22 cellular contexts compared by ENCODE assay signal in the genomic region with DNA sequence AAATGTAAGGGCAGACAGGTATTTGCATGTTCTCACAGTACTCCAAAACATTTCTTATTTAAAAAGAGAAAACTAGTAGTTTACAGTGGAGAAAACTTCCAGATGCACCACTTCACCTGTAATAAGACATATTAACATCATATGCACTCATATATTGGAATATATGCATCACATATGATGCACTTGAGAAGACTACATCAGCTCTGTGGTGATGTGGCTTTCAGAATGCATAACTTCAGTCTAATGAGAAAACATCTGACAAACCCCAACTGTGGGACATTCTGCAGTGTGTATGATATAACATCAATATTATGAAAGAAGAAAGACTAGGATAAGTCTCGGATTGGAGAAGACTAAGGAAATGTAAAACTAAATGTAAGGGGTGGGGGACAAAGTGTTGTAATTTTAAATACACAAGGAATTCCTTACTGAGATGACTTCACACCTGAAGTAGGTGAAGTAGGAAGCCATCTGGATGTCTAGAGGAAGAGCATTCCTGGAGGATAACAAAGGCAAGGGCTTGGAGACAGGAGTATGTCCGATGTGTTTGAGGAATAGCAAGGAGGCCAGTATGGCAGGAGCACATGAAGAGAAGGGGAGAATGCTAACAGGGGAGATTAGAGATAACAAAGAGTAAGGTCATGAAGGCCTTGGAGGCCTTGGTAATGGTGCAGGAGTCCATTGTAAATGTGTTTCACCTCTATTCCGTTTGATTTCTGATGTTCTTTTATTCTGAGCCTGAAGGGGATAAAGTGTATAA. TPM values are rescaled to one million over a fixed set of nuclear protein-coding genes. Genes with fewer than 3 reads are reported as not detected.
A peak's percentile ranks its signal among the peaks of the same experiment; 100 is the strongest.
DNase-seq lines count a peak whose midpoint lies in the region; ATAC-seq and TF ChIP-seq lines count a peak whose summit lies in the region.
"Had no signal": no experiment of that assay in that cellular context is flagged by ENCODE, and none has a peak within 500 bp of the region (broad histone marks: within the 10 kb centered on the region; RNA-seq: fewer than 3 reads in every experiment).

No MANE protein-coding gene starts in this region.

- in situ Hi-C loops in gastrocnemius medialis (cut with MboI; ENCODE audit: low sequenced_read_pairs in 4 of 4) = no loop called here

- peak; percentile 65 for ATAC-seq in activated CD4-positive, alpha-beta T cell treated with anti-CD3 and anti-CD28 coated beads for 36 hours
- peak; percentile 54 for ATAC-seq in stimulated activated naive CD8-positive, alpha-beta T cell treated with anti-CD3 and anti-CD28 coated beads, Interleukin-15, amount 100 ng/mL, for 72 hours
- no peak for ATAC-seq in stimulated activated naive CD8-positive, alpha-beta T cell treated with anti-CD3 and anti-CD28 coated beads, Interleukin-15, Interleukin-2, amounts not matched to agents 100 U/mL and 50 U/mL, for 24 hours
- no peak for ATAC-seq in gastrocnemius medialis
- ATAC-seq: Panc1 had no signal

- no peak for TF ChIP-seq CTCF in gastrocnemius medialis (IDR thresholded peaks at IDR 0.05 in 4 of 5, conservative IDR thresholded peaks at IDR 0.05 in 1 of 5)

- H4K8ac ChIP-seq in mesenchymal stem cell (ENCODE audit: low read length) = peak overlapping the region; percentile 69

- H2AK5ac ChIP-seq in mesenchymal stem cell (ENCODE audit: low read length, severe bottlenecking) = no peak overlapping the region

- H3K4me2 ChIP-seq in mesenchymal stem cell (ENCODE audit: low read length, poor library complexity, severe bottlenecking) = no peak overlapping the region
- H3K4me2 ChIP-seq: BLaER1 had no signal

- H3K27ac Mint-ChIP-seq in activated CD4-positive, alpha-beta T cell treated with anti-CD3 and anti-CD28 coated beads for 36 hours = no peak overlapping the region
- H3K27ac Mint-ChIP-seq in stimulated activated naive CD8-positive, alpha-beta T cell treated with anti-CD3 and anti-CD28 coated beads, Interleukin-15, amount 100 ng/mL, for 72 hours = no peak overlapping the region
- H3K27ac Mint-ChIP-seq: CD4-positive, alpha-beta T cell had no signal

- H3K27me3 Mint-ChIP-seq in activated CD4-positive, alpha-beta T cell treated with anti-CD3 and anti-CD28 coated beads for 36 hours = no peaks in the 10 kb centered on the region
- H3K27me3 Mint-ChIP-seq in stimulated activated naive CD8-positive, alpha-beta T cell treated with anti-CD3 and anti-CD28 coated beads, Interleukin-15, amount 100 ng/mL, for 72 hours = no peaks in the 10 kb centered on the region
- H3K27me3 Mint-ChIP-seq: CD4-positive, alpha-beta T cell; IgD-negative memory B cell had no signal

- H2AFZ ChIP-seq in mesenchymal stem cell (ENCODE audit: low read depth, low read length) = no peak overlapping the region

- no peak overlapping the region for H4K91ac ChIP-seq in mesenchymal stem cell (ENCODE audit: low read length)

- TF ChIP-seq POLR2A in gastrocnemius medialis (IDR thresholded peaks at IDR 0.05) = no peak

- H3K27ac ChIP-seq in mesenchymal stem cell (ENCODE audit: low read length, poor library complexity, severe bottlenecking) (no peak overlapping the region), gastrocnemius medialis (no peak overlapping the region)
- H3K27ac ChIP-seq: 22Rv1, BLaER1 had no signal

- H3K79me1 ChIP-seq in mesenchymal stem cell (replicated peaks; ENCODE audit: low read length, poor library complexity, severe bottlenecking) = peaks cover 8% of the 10 kb centered on the region

- H3K4me3 ChIP-seq in mesenchymal stem cell (ENCODE audit: insufficient read depth in 1 of 2, low read depth in 1 of 2, low read length in 2 of 2) = no peak overlapping the region
- no peak overlapping the region for H3K4me3 ChIP-seq in gastrocnemius medialis
- H3K4me3 ChIP-seq: BLaER1 had no signal

- H3K14ac ChIP-seq in mesenchymal stem cell (ENCODE audit: low read length in 2 of 2) = no peak overlapping the region

- H3K4ac ChIP-seq in mesenchymal stem cell (ENCODE audit: low read depth in 1 of 2, low read length in 2 of 2) = no peak overlapping the region

- intact Hi-C loops in activated CD4-positive, alpha-beta T cell treated with anti-CD3 and anti-CD28 coated beads for 36 hours (cut with DNase I, micrococcal nuclease) = no loop called here
- intact Hi-C loops in gastrocnemius medialis (cut with DNase I; ENCODE audit: low total_unique reads) = no loop called here

- CTCF ChIA-PET in activated CD4-positive, alpha-beta T cell treated with anti-CD3 and anti-CD28 coated beads for 36 hours (lab: Charles Lee) = no interaction called here

- no peaks in the 10 kb centered on the region for H3K9me3 Mint-ChIP-seq in activated CD4-positive, alpha-beta T cell treated with anti-CD3 and anti-CD28 coated beads for 36 hours (ENCODE audit: low read depth)
- H3K9me3 Mint-ChIP-seq in stimulated activated naive CD8-positive, alpha-beta T cell treated with anti-CD3 and anti-CD28 coated beads, Interleukin-15, amount 100 ng/mL, for 72 hours = no peaks in the 10 kb centered on the region
- H3K9me3 Mint-ChIP-seq: IgD-negative memory B cell had no signal

- no peak overlapping the region for H2BK15ac ChIP-seq in mesenchymal stem cell (ENCODE audit: low read depth, poor library complexity, severe bottlenecking)

- WGBS in mesenchymal stem cell = 98% methylated on average over 3 of the region's 3 CpGs

- H3K27me3 ChIP-seq in mesenchymal stem cell (ENCODE audit: control insufficient read depth in 1 of 2, insufficient read depth in 1 of 2, low read length in 2 of 2) (no peaks in the 10 kb centered on the region), gastrocnemius medialis (no peaks in the 10 kb centered on the region)
- H3K27me3 ChIP-seq: BLaER1 had no signal

- DNase-seq in activated CD4-positive, alpha-beta T cell treated with anti-CD3 and anti-CD28 coated beads for 36 hours = no peak
- no peak for DNase-seq in activated CD4-positive, alpha-beta T cell treated with anti-CD3 and anti-CD28 coated beads, Interleukin-2, amount 50 U/mL, for 48 hours
- DNase-seq in stimulated activated naive CD8-positive, alpha-beta T cell treated with anti-CD3 and anti-CD28 coated beads, Interleukin-15, amount 100 ng/mL, for 72 hours = no peak
- DNase-seq in stimulated activated naive CD8-positive, alpha-beta T cell treated with anti-CD3 and anti-CD28 coated beads, Interleukin-15, Interleukin-2, amounts not matched to agents 100 U/mL and 50 U/mL, for 24 hours = no peak
- DNase-seq in mesenchymal stem cell (no peak), RPMI8226 (no peak), gastrocnemius medialis (no peak)
- no peak for DNase-seq in stimulated activated CD4-positive, alpha-beta T cell treated with anti-CD3 and anti-CD28 coated beads, Interleukin-15, amount 100 ng/mL, for 24 hours
- DNase-seq: ACHN; CD4-positive, alpha-beta T cell; COR-L47; DMS 273 treated with DMSO at 0.1 percent for 48 hours; DMS79 treated with DMSO at 0.1 percent for 48 hours; Kasumi-1; NCI-H1694 treated with DMSO at 0.1 percent for 48 hours; NCI-H2081 treated with DMSO at 0.1 percent for 48 hours; NCI-H524 treated with DMSO at 0.1 percent for 48 hours; NCI-H82 had no signal

- H3K4me3 Mint-ChIP-seq in activated CD4-positive, alpha-beta T cell treated with anti-CD3 and anti-CD28 coated beads for 36 hours = no peak overlapping the region
- H3K4me3 Mint-ChIP-seq in stimulated activated naive CD8-positive, alpha-beta T cell treated with anti-CD3 and anti-CD28 coated beads, Interleukin-15, amount 100 ng/mL, for 72 hours = no peak overlapping the region
- H3K4me3 Mint-ChIP-seq: CD4-positive, alpha-beta T cell; IgD-negative memory B cell had no signal

- H3K9me3 ChIP-seq in mesenchymal stem cell (ENCODE audit: control insufficient read depth, low read length) = no peaks in the 10 kb centered on the region
- H3K9me3 ChIP-seq in gastrocnemius medialis = no peaks in the 10 kb centered on the region

- H3K23ac ChIP-seq in mesenchymal stem cell (ENCODE audit: low read length in 2 of 2) = no peak overlapping the region

- H3K4me1 Mint-ChIP-seq in activated CD4-positive, alpha-beta T cell treated with anti-CD3 and anti-CD28 coated beads for 36 hours = peaks cover 41% of the 10 kb centered on the region
- peaks cover 44% of the 10 kb centered on the region for H3K4me1 Mint-ChIP-seq in stimulated activated naive CD8-positive, alpha-beta T cell treated with anti-CD3 and anti-CD28 coated beads, Interleukin-15, amount 100 ng/mL, for 72 hours

- no peak overlapping the region for H2BK120ac ChIP-seq in mesenchymal stem cell (ENCODE audit: low read depth, low read length)

- peaks cover 44% of the 10 kb centered on the region for H3K36me3 Mint-ChIP-seq in activated CD4-positive, alpha-beta T cell treated with anti-CD3 and anti-CD28 coated beads for 36 hours (ENCODE audit: low read depth)

- H2BK12ac ChIP-seq in mesenchymal stem cell (ENCODE audit: low read length in 2 of 2) = no peak overlapping the region

- H2BK5ac ChIP-seq in mesenchymal stem cell (ENCODE audit: low read depth, low read length, poor library complexity, severe bottlenecking) = no peak overlapping the region

- no peak overlapping the region for H3K9ac ChIP-seq in mesenchymal stem cell (ENCODE audit: low read length)
- H3K9ac ChIP-seq: BLaER1 had no signal

- peaks cover 0 to 40% of the 10 kb centered on the region in 2 experiments for H3K36me3 ChIP-seq in mesenchymal stem cell (ENCODE audit: control insufficient read depth in 1 of 2, insufficient read depth in 2 of 2, low read depth in 1 of 2, low read length in 2 of 2)
- no peaks in the 10 kb centered on the region for H3K36me3 ChIP-seq in gastrocnemius medialis

- peak overlapping the region in 1 of 2 experiments; percentile 18 for H3K18ac ChIP-seq in mesenchymal stem cell (ENCODE audit: low read depth in 1 of 2, low read length in 2 of 2)

- POLR2A ChIA-PET in activated CD4-positive, alpha-beta T cell treated with anti-CD3 and anti-CD28 coated beads for 36 hours (lab: Charles Lee) = no interaction called here

- H3K4me1 ChIP-seq in mesenchymal stem cell (ENCODE audit: control insufficient read depth, insufficient read depth, low read depth, low read length) (peaks cover 2% of the 10 kb centered on the region), gastrocnemius medialis (peaks cover 8 to 13% of the 10 kb centered on the region in 2 donors)

RNA-seq across cellular contexts. Expression of gene CNOT2, which starts 49.0 kb away (rescaled TPM):
- total RNA-seq in activated CD4-positive, alpha-beta T cell treated with anti-CD3 and anti-CD28 coated beads for 36 hours = 10 to 100 TPM; 63.3 to 77.7 TPM
- polyA plus RNA-seq in mesenchymal stem cell (2013, experiment 1 of 2) = 117 TPM
- 115 TPM for polyA plus RNA-seq in mesenchymal stem cell (2013, experiment 2 of 2)
- 100 to 1,000 TPM in 1 of 4 donors, 10 to 100 TPM in 3; 64.1 to 107 (median 71.6) TPM for total RNA-seq in gastrocnemius medialis

Comparison
In these comparisons a context has a peak if more than half of its experiments do, and no peak if none do; other contexts are left out.
1. ATAC-seq: peak in activated CD4-positive, alpha-beta T cell treated with anti-CD3 and anti-CD28 coated beads for 36 hours (single experiment) and stimulated activated naive CD8-positive, alpha-beta T cell treated with anti-CD3 and anti-CD28 coated beads, Interleukin-15, amount 100 ng/mL, for 72 hours (single experiment); none in stimulated activated naive CD8-positive, alpha-beta T cell treated with anti-CD3 and anti-CD28 coated beads, Interleukin-15, Interleukin-2, amounts not matched to agents 100 U/mL and 50 U/mL, for 24 hours (single experiment) and gastrocnemius medialis (0 of 2).